ENCODE assay signal across 8 cellular contexts in the genomic region with DNA sequence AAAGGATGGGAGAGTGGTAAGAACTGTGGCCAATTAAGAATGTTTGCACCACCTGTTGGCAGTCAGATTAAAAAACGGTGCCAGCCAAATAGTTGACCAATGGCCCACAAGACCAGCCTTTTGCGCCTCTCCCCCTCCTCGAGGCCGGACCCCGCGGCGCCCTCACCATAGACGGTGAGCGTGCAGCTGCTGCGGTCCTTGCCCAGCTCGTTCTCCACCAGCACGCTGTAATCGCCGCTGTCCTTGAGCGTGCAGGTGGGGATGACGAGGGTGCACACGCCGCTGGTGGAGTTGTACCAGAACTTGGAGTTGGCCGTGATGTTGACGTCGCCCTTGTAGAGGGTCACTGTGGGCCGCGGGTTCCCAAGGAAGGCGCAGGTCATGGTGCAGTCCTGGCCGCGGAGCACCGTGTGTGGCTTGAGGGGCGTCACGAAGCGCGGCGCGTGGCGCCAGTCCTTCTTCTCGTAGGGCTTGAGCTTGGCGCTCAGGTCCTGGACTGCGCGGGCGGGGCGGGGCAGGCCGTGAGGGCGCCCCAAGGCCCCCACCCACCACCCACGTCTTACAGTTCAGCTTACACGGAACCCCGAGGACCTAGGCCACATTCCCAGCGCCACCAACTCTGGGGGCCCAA. TPM values are rescaled to one million over a fixed set of nuclear protein-coding genes. Genes with fewer than 3 reads are reported as not detected.
A peak's percentile ranks its signal among the peaks of the same experiment; 100 is the strongest.
DNase-seq lines count a peak whose midpoint lies in the region; ATAC-seq, FAIRE-seq and TF ChIP-seq lines count a peak whose summit lies in the region.

No MANE protein-coding gene starts in this region.

- BruUV-seq in K562 (replicated peaks; lab: Mats Ljungman, UMichigan): no TSS peak

- H3K27me3 ChIP-seq in K562 (ENCODE audit: control insufficient read depth in 2 of 2, insufficient read depth in 2 of 2, low read length in 2 of 2): peaks cover 26 to 64% of the 10 kb centered on the region in 2 experiments; a peak in 4 of 5 replicates
- no peaks in the 10 kb centered on the region for H3K27me3 ChIP-seq in subcutaneous abdominal adipose tissue (ENCODE audit: control insufficient read depth in 5 of 5, insufficient read depth in 4 of 5, low read length in 5 of 5)

- H3K36me3 ChIP-seq in K562 (ENCODE audit: control insufficient read depth, insufficient read depth, low read length) (no peaks in the 10 kb centered on the region), subcutaneous abdominal adipose tissue (ENCODE audit: control insufficient read depth in 5 of 5, insufficient read depth in 5 of 5, low read length in 5 of 5) (peaks cover 0 to 25% (median 15%) of the 10 kb centered on the region in 5 donors)

- no peak for TF ChIP-seq RAD21 in K562 (CRISPR knock-in tag; conservative IDR thresholded peaks at IDR 0.05 in 1 of 2, IDR thresholded peaks at IDR 0.05 in 1 of 2)

- H3K9me3 ChIP-seq in K562 (replicated peaks; ENCODE audit: control insufficient read depth, insufficient read depth, low read depth, low read length) (no peaks in the 10 kb centered on the region), subcutaneous abdominal adipose tissue (ENCODE audit: control insufficient read depth in 5 of 5, low read length in 5 of 5) (no peaks in the 10 kb centered on the region)

- H3K27ac ChIP-seq in K562 (ENCODE audit: extremely low read depth, low read depth, low read length) (no peak overlapping the region), subcutaneous abdominal adipose tissue (ENCODE audit: low read depth, low read length) (no peak overlapping the region)

- H3K9me1 ChIP-seq in K562 (ENCODE audit: control insufficient read depth, insufficient read depth, low read length): no peaks in the 10 kb centered on the region

- POLR2A ChIA-PET in K562 (lab: Yijun Ruan, JAX): interaction anchor here (1.0 to 1.2 kb wide), 2 partner anchors 16 kb away, joined by 3 to 5 read pairs; no protein-coding TSS in a partner anchor

- ATAC-seq in K562 (no peak), left colon (peak; percentile 67), HG02759 (IDR thresholded peaks at IDR 0.05; ENCODE audit: unreplicated experiment) (no peak), GM21360 (IDR thresholded peaks at IDR 0.05; ENCODE audit: unreplicated experiment) (no peak)

- no peak for FAIRE-seq in K562 (lab: Jason Lieb, UNC)

- H3K4me1 ChIP-seq in K562 (replicated peaks in 1 of 2; ENCODE audit: control insufficient read depth in 2 of 2, insufficient read depth in 2 of 2, low read length in 2 of 2) (peaks cover 4 to 10% of the 10 kb centered on the region in 2 experiments; a peak in 4 of 5 replicates), subcutaneous abdominal adipose tissue (ENCODE audit: control insufficient read depth in 5 of 5, insufficient read depth in 5 of 5, low read length in 5 of 5) (peaks cover 3 to 42% (median 27%) of the 10 kb centered on the region in 5 donors)

- 0 out of 2 replicates have a peak overlapping the region, but pooled peaks have one; percentile 9 for H3K4me2 ChIP-seq in K562 (ENCODE audit: insufficient read depth, low read length)

- DNase-seq in stimulated activated CD4-positive, alpha-beta T cell treated with anti-CD3 and anti-CD28 coated beads, Interleukin-2, amount 100 ng/mL, for 24 hours: peak; percentile 29 to 38
- no peak for DNase-seq in stimulated activated CD4-positive, alpha-beta T cell treated with anti-CD3 and anti-CD28 coated beads, Interleukin-12 subunit alpha, Interleukin-12 subunit beta, amount 100 ng/mL, for 4 hours
- DNase-seq in K562 (ENCODE audit: extremely low read depth in 1 of 4, low spot score in 3 of 4): no peak
- peak in 1 of 2 donors; percentile 56 for DNase-seq in left colon
- DNase-seq in globus pallidus (ENCODE audit: low spot score): no peak

- no peak for TF ChIP-seq POLR2A in K562 (conservative IDR thresholded peaks at IDR 0.05)

- in situ Hi-C loops in K562 (cut with MboI): no loop called here

- 41% methylated on average over 39 of the region's 46 CpGs for WGBS in K562 (ENCODE audit: insufficient coverage, low coverage, missing lambda C conversion rate)

- intact Hi-C loops in K562 (cut with micrococcal nuclease) (no loop called here), left colon (cut with DNase I, micrococcal nuclease) (no loop called here)

- H2AFZ ChIP-seq in K562 (ENCODE audit: low read depth, low read length): peak overlapping the region; percentile 28; the same call in 1 of the 2 replicates

- no peak for TF ChIP-seq CTCF in K562 (IDR thresholded peaks at IDR 0.05 in 2 of 3, conservative IDR thresholded peaks at IDR 0.05 in 1 of 3; ENCODE audit: insufficient read depth in 2 of 3, low read depth in 1 of 3, low read length in 3 of 3)

- CTCF ChIA-PET in K562 (lab: Yijun Ruan, JAX; ENCODE audit: low intra/inter-chr PET ratio): no interaction called here

- H3K4me3 ChIP-seq in K562 (no peak overlapping the region), subcutaneous abdominal adipose tissue (ENCODE audit: low read depth in 1 of 5, low read length in 5 of 5) (peak overlapping the region in 4 of 5 donors; percentile 65 to 79 (median 75))

- H3K9ac ChIP-seq in K562 (ENCODE audit: insufficient read depth in 1 of 2, low read depth in 2 of 2, low read length in 2 of 2): 0 out of 4 replicates have a peak overlapping the region, but pooled peaks of 1 of the 2 experiments have one; percentile 23
- H3K9ac ChIP-seq in subcutaneous abdominal adipose tissue (ENCODE audit: low read length in 5 of 5): peak overlapping the region in 3 of 5 donors; percentile 10 to 83 (median 59)

- H4K20me1 ChIP-seq in K562 (replicated peaks; ENCODE audit: control insufficient read depth, insufficient read depth, low read length): no peaks in the 10 kb centered on the region

- TF ChIP-seq EP300 in K562 (IDR thresholded peaks at IDR 0.05; ENCODE audit: low read length): no peak

- no peaks in the 10 kb centered on the region for H3K79me2 ChIP-seq in K562 (ENCODE audit: control insufficient read depth, insufficient read depth, low read length)

TF ChIP-seq in K562, 482 proteins besides CTCF, POLR2A, EP300 and RAD21:
- TF ChIP-seq RBFOX2 (IDR thresholded peaks at IDR 0.05; ENCODE audit: low read depth, low read length): 0 out of 2 replicates have a peak, but pooled peaks have one; percentile 34
- 0 out of 2 replicates have a peak, but pooled peaks have one; percentile 45 for TF ChIP-seq POLR2G (IDR thresholded peaks at IDR 0.05; ENCODE audit: low read depth, low read length)
- TF ChIP-seq ZNF785 (CRISPR knock-in tag; IDR thresholded peaks at IDR 0.05): no peak

RNA-seq across cellular contexts. Expression of gene TMEM86A, which starts 7.2 kb away (rescaled TPM):
- total RNA-seq in K562 (2011; cell fraction: chromatin; rRNA removed; ENCODE audit: low replicate concordance): 1.1 and 2.2 TPM in 2 replicates
- 2.1 and 3.0 TPM in 2 replicates for total RNA-seq in K562 (2011; cell fraction: nucleolus; rRNA removed)
- total RNA-seq in K562 (2011; cell fraction: nucleoplasm; rRNA removed): 2.1 and 2.3 TPM in 2 replicates
- 0.45 and 1.0 TPM in 2 replicates for total RNA-seq in K562 (2014; rRNA removed)
- total RNA-seq in K562 (2014; rRNA removed; fragmentation: Illumina TruSeq; extraction: Trizol): 0.22 and 0.25 TPM in 2 replicates
- 0.11 and 0.22 TPM in 2 replicates for total RNA-seq in K562 (2015; rRNA removed; fragmentation: Illumina TruSeq; extraction: Trizol)
- 0.74 and 1.3 TPM in 2 replicates for total RNA-seq in K562 (2021)
- 0.27 and 0.52 TPM in 2 replicates for polyA plus RNA-seq in K562 (2011; rRNA removed)
- polyA plus RNA-seq in K562 (2011; cell fraction: cytosol; rRNA removed): 0.16 and 1.2 TPM in 2 replicates
- 0.51 and 1.3 TPM in 2 replicates for polyA plus RNA-seq in K562 (2011; cell fraction: nucleus; rRNA removed)
- polyA plus RNA-seq in K562 (2012): 0.57 and 1.2 TPM in 2 replicates
- polyA plus RNA-seq in K562 (2014; fragmentation: Illumina TruSeq; extraction: Trizol): 0.39 and 0.78 TPM in 2 replicates
- not detected for polyA plus RNA-seq in K562 (2014; fragmentation: Nextera tagmentation; extraction: Ambion mirVana)
- polyA plus RNA-seq in K562 (2014; rRNA removed): 0.27 and 0.40 TPM in 2 replicates
- polyA minus RNA-seq in K562 (2011; rRNA and poly(A)+ RNA removed): 0.60 and 0.88 TPM in 2 replicates
- polyA minus RNA-seq in K562 (2011; cell fraction: cytosol; rRNA and poly(A)+ RNA removed): not detected in 2 replicates
- polyA minus RNA-seq in K562 (2011; cell fraction: nucleus; rRNA and poly(A)+ RNA removed): 1.6 and 3.4 TPM in 2 replicates
- 1 to 10 TPM; 2.0 to 3.3 TPM for total RNA-seq in left colon

RNA-seq across cellular contexts. Expression of gene IGSF22, which starts 20.2 kb away (rescaled TPM):
- total RNA-seq in K562 (2011; cell fraction: chromatin; rRNA removed; ENCODE audit: low replicate concordance): not detected in 2 replicates
- not detected in 2 replicates for total RNA-seq in K562 (2011; cell fraction: nucleolus; rRNA removed)
- total RNA-seq in K562 (2011; cell fraction: nucleoplasm; rRNA removed): not detected in 2 replicates
- total RNA-seq in K562 (2014; rRNA removed) (not detected in 2 replicates), K562 (2014; rRNA removed; fragmentation: Illumina TruSeq; extraction: Trizol) (not detected in 2 replicates), K562 (2015; rRNA removed; fragmentation: Illumina TruSeq; extraction: Trizol) (not detected in 2 replicates), K562 (2021) (not detected in 2 replicates), left colon (1 to 10 TPM in 1 of 2 donors, under 1 TPM in 1; 0.81 to 2.0 TPM)
- polyA plus RNA-seq in K562 (2011; rRNA removed) (not detected in 2 replicates), K562 (2014; fragmentation: Illumina TruSeq; extraction: Trizol) (not detected in 2 replicates), K562 (2014; fragmentation: Nextera tagmentation; extraction: Ambion mirVana) (not detected), K562 (2014; rRNA removed) (not detected in 2 replicates)
- polyA plus RNA-seq in K562 (2011; cell fraction: cytosol; rRNA removed): not detected in 2 replicates
- polyA plus RNA-seq in K562 (2011; cell fraction: nucleus; rRNA removed): not detected in 2 replicates
- polyA plus RNA-seq in K562 (2012): 0.33 TPM in 1 of 2 replicates, not detected in the other
- not detected in 2 replicates for polyA minus RNA-seq in K562 (2011; rRNA and poly(A)+ RNA removed)
- polyA minus RNA-seq in K562 (2011; cell fraction: cytosol; rRNA and poly(A)+ RNA removed): not detected in 2 replicates
- polyA minus RNA-seq in K562 (2011; cell fraction: nucleus; rRNA and poly(A)+ RNA removed): not detected in 2 replicates

Comparison
In these comparisons a context has a peak if more than half of its experiments do, and no peak if none do; other contexts are left out.
1. DNase-seq: peak in stimulated activated CD4-positive, alpha-beta T cell treated with anti-CD3 and anti-CD28 coated beads, Interleukin-2, amount 100 ng/mL, for 24 hours (2 of 2); none in stimulated activated CD4-positive, alpha-beta T cell treated with anti-CD3 and anti-CD28 coated beads, Interleukin-12 subunit alpha, Interleukin-12 subunit beta, amount 100 ng/mL, for 4 hours (single experiment), K562 (0 of 4) and globus pallidus (single experiment).